ENCODE assay signal across 22 cellular contexts in genomic region chr6:112938656-112939055, GRCh38.
"Had no signal": no experiment of that assay in that cellular context is flagged by ENCODE, and none has a peak within 500 bp of the region (broad histone marks: within the 10 kb centered on the region; RNA-seq: fewer than 3 reads in every experiment).

No MANE protein-coding gene starts in this region.

- H3K4me1 ChIP-seq: gastrocnemius medialis, testis had no signal

- ATAC-seq: activated CD4-positive, CD25-positive, alpha-beta regulatory T cell treated with anti-CD3 and anti-CD28 coated beads, Interleukin-2, amount 50 U/mL, for 24 hours; activated naive CD8-positive, alpha-beta T cell treated with anti-CD3 and anti-CD28 coated beads, Interleukin-2, amount 50 U/mL, for 24 hours; body of pancreas; gastrocnemius medialis; right cardiac atrium; stimulated activated naive CD8-positive, alpha-beta T cell treated with anti-CD3 and anti-CD28 coated beads, Interleukin-15, Interleukin-2, amounts not matched to agents 100 U/mL and 50 U/mL, for 24 hours had no signal

- H3K4me3 ChIP-seq: body of pancreas, coronary artery, dorsolateral prefrontal cortex, gastrocnemius medialis, left ventricle myocardium inferior, spleen, testis, transverse colon had no signal

- DNase-seq: activated CD4-positive, alpha-beta memory T cell treated with anti-CD3 and anti-CD28 coated beads, Interleukin-2, amount 10 ng/mL, durations not matched to agents 7 days and 5 days; activated CD4-positive, alpha-beta T cell treated with anti-CD3 and anti-CD28 coated beads, Interleukin-2, amount 10 ng/mL, durations not matched to agents 7 days and 5 days; activated naive CD8-positive, alpha-beta T cell treated with anti-CD3 and anti-CD28 coated beads, Interleukin-2, amount 50 U/mL, for 24 hours; activated T-cell treated with anti-CD3 and anti-CD28 coated beads, Interleukin-2, amount 50 U/mL, for 48 hours; anterior cingulate cortex; body of pancreas; dorsolateral prefrontal cortex; effector memory CD4-positive, alpha-beta T cell; gastrocnemius medialis; glutamatergic neuron; islet precursor cell; left ventricle myocardium inferior; posterior cingulate gyrus; right cardiac atrium; spleen; stimulated activated naive CD8-positive, alpha-beta T cell treated with anti-CD3 and anti-CD28 coated beads, Interleukin-15, Interleukin-2, amounts not matched to agents 100 U/mL and 50 U/mL, for 24 hours; T-helper 9 cell; testis; transverse colon; WERI-Rb-1 had no signal

- H3K27me3 ChIP-seq: body of pancreas, dorsolateral prefrontal cortex, gastrocnemius medialis, spleen, testis, transverse colon had no signal

- H3K9me3 ChIP-seq: body of pancreas, gastrocnemius medialis, left ventricle myocardium inferior, spleen, testis, transverse colon had no signal

- H3K36me3 ChIP-seq: gastrocnemius medialis, left ventricle myocardium inferior, spleen, transverse colon, WERI-Rb-1 had no signal

- H3K27ac ChIP-seq: body of pancreas, coronary artery, dorsolateral prefrontal cortex, gastrocnemius medialis, left ventricle myocardium inferior, testis, transverse colon, WERI-Rb-1 had no signal
